ENCODE assay signal across 11 cellular contexts in genomic region chr12:3658327-3659163, GRCh38.
DNase-seq lines count a peak whose midpoint lies in the region; ATAC-seq, FAIRE-seq and TF ChIP-seq lines count a peak whose summit lies in the region.
"Had no signal": no experiment of that assay in that cellular context is flagged by ENCODE, and none has a peak within 500 bp of the region (broad histone marks: within the 10 kb centered on the region; RNA-seq: fewer than 3 reads in every experiment).

No MANE protein-coding gene starts in this region.

- H3K4me1 ChIP-seq in naive thymus-derived CD4-positive, alpha-beta T cell (ENCODE audit: control insufficient read depth in 2 of 2, insufficient read depth in 2 of 2, low read length in 2 of 2) = no peaks in the 10 kb centered on the region

- ATAC-seq in naive thymus-derived CD4-positive, alpha-beta T cell = peak; percentile 48
- no peak for ATAC-seq in GM21381 (IDR thresholded peaks at IDR 0.05; ENCODE audit: unreplicated experiment)
- no peak for ATAC-seq in GM21723 (IDR thresholded peaks at IDR 0.05; ENCODE audit: unreplicated experiment)

- no peaks in the 10 kb centered on the region for H3K27me3 Mint-ChIP-seq in naive thymus-derived CD4-positive, alpha-beta T cell
- H3K27me3 Mint-ChIP-seq: activated B cell treated with CpG ODN at 0.5 μM for 24 hours had no signal

- no peak for FAIRE-seq in RCC 7860 (lab: Jason Lieb, UNC)

- peaks cover 0 to 3% (median 0%) of the 10 kb centered on the region in 7 donors for H3K4me1 Mint-ChIP-seq in naive thymus-derived CD4-positive, alpha-beta T cell
- H3K4me1 Mint-ChIP-seq: activated B cell treated with CpG ODN at 0.5 μM for 24 hours had no signal

- POLR2A ChIA-PET in naive thymus-derived CD4-positive, alpha-beta T cell (lab: Charles Lee) = no interaction called here

- H3K36me3 Mint-ChIP-seq in naive thymus-derived CD4-positive, alpha-beta T cell = peaks cover 0 to 64% (median 33%) of the 10 kb centered on the region in 5 donors

- no peaks in the 10 kb centered on the region for H3K9me3 ChIP-seq in naive thymus-derived CD4-positive, alpha-beta T cell (ENCODE audit: control insufficient read depth in 2 of 3, low read length in 3 of 3)
- H3K9me3 ChIP-seq: BLaER1, ovary had no signal

- H3K27me3 ChIP-seq in naive thymus-derived CD4-positive, alpha-beta T cell (ENCODE audit: control insufficient read depth in 2 of 2, insufficient read depth in 2 of 2, low read length in 2 of 2) = no peaks in the 10 kb centered on the region
- H3K27me3 ChIP-seq: BLaER1, ovary had no signal

- CTCF ChIA-PET in naive thymus-derived CD4-positive, alpha-beta T cell (lab: Charles Lee) = interaction anchor here (1.0 to 1.3 kb wide), 4 partner anchors 145 to 358 kb away, joined by 3 to 6 read pairs (median 3); no protein-coding TSS in a partner anchor

- H3K4me3 Mint-ChIP-seq in naive thymus-derived CD4-positive, alpha-beta T cell = no peak overlapping the region
- H3K4me3 Mint-ChIP-seq: activated B cell treated with CpG ODN at 0.5 μM for 24 hours had no signal

- no peak overlapping the region for H3K27ac ChIP-seq in naive thymus-derived CD4-positive, alpha-beta T cell (ENCODE audit: low read depth, low read length)
- H3K27ac ChIP-seq: BLaER1, ovary had no signal

- no peak overlapping the region for H3K4me3 ChIP-seq in choroid plexus epithelial cell (ENCODE audit: low read depth, low read length)
- no peak overlapping the region for H3K4me3 ChIP-seq in naive thymus-derived CD4-positive, alpha-beta T cell (ENCODE audit: low read length)
- H3K4me3 ChIP-seq: BLaER1, ovary had no signal

- peak; percentile 62 for TF ChIP-seq CTCF in choroid plexus epithelial cell (conservative IDR thresholded peaks at IDR 0.05; ENCODE audit: low read depth, low read length)

- peaks cover 5 to 71% (median 22%) of the 10 kb centered on the region in 3 experiments for H3K36me3 ChIP-seq in naive thymus-derived CD4-positive, alpha-beta T cell (ENCODE audit: control insufficient read depth in 2 of 3, insufficient read depth in 3 of 3, low read length in 3 of 3)
- H3K36me3 ChIP-seq: ovary had no signal

- DNase-seq in NCI-H2171 treated with DMSO at 0.1 percent for 48 hours (lab: John Stamatoyannopoulos, UW) (peak; percentile 32), NCI-H2171 (lab: John Stamatoyannopoulos, UW) (no peak), NCI-H524 treated with DMSO at 0.1 percent for 48 hours (lab: John Stamatoyannopoulos, UW) (peak; percentile 20), choroid plexus epithelial cell (ENCODE audit: low read depth) (peak; percentile 46), RCC 7860 (ENCODE audit: low spot score) (no peak)
- peak in 6 of 9 donors; percentile 12 to 51 (median 35) for DNase-seq in naive thymus-derived CD4-positive, alpha-beta T cell
- DNase-seq: activated B cell treated with CpG ODN at 0.5 μM for 24 hours had no signal

- H3K27ac Mint-ChIP-seq in naive thymus-derived CD4-positive, alpha-beta T cell = peak overlapping the region in 1 of 9 donors; percentile 58
- H3K27ac Mint-ChIP-seq: activated B cell treated with CpG ODN at 0.5 μM for 24 hours had no signal

- intact Hi-C loops in naive thymus-derived CD4-positive, alpha-beta T cell (cut with micrococcal nuclease) = loop anchor here (1.0 to 10.0 kb wide), 8 partner anchors 69 to 356 kb away; partner anchors contain the start of gene CRACR2A (in 2 of the 2)

- H3K9me3 Mint-ChIP-seq in naive thymus-derived CD4-positive, alpha-beta T cell = peaks cover 0 to 2% (median 0%) of the 10 kb centered on the region in 11 donors
- H3K9me3 Mint-ChIP-seq: activated B cell treated with CpG ODN at 0.5 μM for 24 hours had no signal

Comparison
In these comparisons a context has a peak if more than half of its experiments do, and no peak if none do; other contexts are left out.
1. DNase-seq: peak in NCI-H2171 treated with DMSO at 0.1 percent for 48 hours (single experiment), NCI-H524 treated with DMSO at 0.1 percent for 48 hours (single experiment), choroid plexus epithelial cell (single experiment) and naive thymus-derived CD4-positive, alpha-beta T cell (6 of 9); none in NCI-H2171 (single experiment) and RCC 7860 (single experiment).